ENCODE assay signal across 8 cellular contexts in genomic region chr1:52055854-52056109, GRCh38. TPM values are rescaled to one million over a fixed set of nuclear protein-coding genes. Genes with fewer than 3 reads are reported as not detected.
DNase-seq lines count a peak whose midpoint lies in the region; ATAC-seq, FAIRE-seq and TF ChIP-seq lines count a peak whose summit lies in the region.

No MANE protein-coding gene starts in this region.

- no peaks in the 10 kb centered on the region for H3K27me3 Mint-ChIP-seq in activated naive CD4-positive, alpha-beta T cell treated with anti-CD3 and anti-CD28 coated beads for 36 hours (ENCODE audit: low read depth)
- H3K27me3 Mint-ChIP-seq in type B pancreatic cell = no peaks in the 10 kb centered on the region

- H3K4me2 ChIP-seq in GM12878 (ENCODE audit: control insufficient read depth, insufficient read depth) = peak overlapping the region; percentile 78

- H3K36me3 Mint-ChIP-seq in activated naive CD4-positive, alpha-beta T cell treated with anti-CD3 and anti-CD28 coated beads for 36 hours (ENCODE audit: low read depth) = peaks cover 23% of the 10 kb centered on the region
- peaks cover 21% of the 10 kb centered on the region for H3K36me3 Mint-ChIP-seq in type B pancreatic cell

- CTCF ChIA-PET in activated naive CD4-positive, alpha-beta T cell treated with anti-CD3 and anti-CD28 coated beads for 36 hours (lab: Charles Lee) = interaction anchor here (1.0 kb wide), 1 partner anchor 630 kb away, joined by 3 read pairs; no protein-coding TSS in a partner anchor
- CTCF ChIA-PET in GM12878 (lab: Yijun Ruan, JAX) = interaction anchor here (0.7 to 3.0 kb wide), 2 partner anchors 18 to 23 kb away, joined by 3 to 10 read pairs; partner anchors contain the start of gene KTI12

- WGBS in GM12878 (ENCODE audit: insufficient coverage, insufficient replicate concordance, low lambda C conversion rate, missing lambda C conversion rate) = 1% methylated on average over 6 of the region's 6 CpGs
- 0 to 1% methylated on average over 6 of the region's 6 CpGs for WGBS in lung, 2 donors

- DNase-seq in activated naive CD4-positive, alpha-beta T cell treated with anti-CD3 and anti-CD28 coated beads for 36 hours = no peak
- DNase-seq in activated naive CD4-positive, alpha-beta T cell (lab: John Stamatoyannopoulos, UW) = no peak
- DNase-seq in GM12878 (ENCODE audit: low read depth, low spot score) = no peak
- no peak for DNase-seq in lung (ENCODE audit: low spot score)
- DNase-seq in type B pancreatic cell (ENCODE audit: extremely low spot score, unreplicated experiment) = no peak
- no peak for DNase-seq in hypothalamus (lab: John Stamatoyannopoulos, UW)
- no peak for DNase-seq in stimulated activated CD4-positive, alpha-beta T cell treated with anti-CD3 and anti-CD28 coated beads, Interleukin-2, amount 100 ng/mL, for 48 hours

- TF ChIP-seq RAD21 in GM12878 (IDR thresholded peaks at IDR 0.05; ENCODE audit: insufficient read depth, low read depth, low read length) = no peak

- FAIRE-seq in GM12878 (lab: Jason Lieb, UNC) = no peak

- peak overlapping the region; percentile 85 for H3K4me3 ChIP-seq in GM12878
- H3K4me3 ChIP-seq in lung = peak overlapping the region; percentile 99

- TF ChIP-seq EP300 in GM12878 (IDR thresholded peaks at IDR 0.05; ENCODE audit: borderline replicate concordance in 1 of 2, control insufficient read depth in 1 of 2, low read depth in 2 of 2, low read length in 2 of 2) = no peak

- peaks cover 0 to 3% of the 10 kb centered on the region in 2 experiments; a peak in 1 of 4 replicates for H3K36me3 ChIP-seq in GM12878 (ENCODE audit: control insufficient read depth in 2 of 2, insufficient read depth in 2 of 2, low read length in 1 of 2)
- peaks cover 3 to 4% of the 10 kb centered on the region in 2 donors for H3K36me3 ChIP-seq in lung (ENCODE audit: control insufficient read depth in 2 of 2, insufficient read depth in 2 of 2, low read length in 2 of 2)

- ATAC-seq in GM12878 (no peak), lung (ENCODE audit: insufficient read depth, low FRiP score) (no peak), HG03095 (IDR thresholded peaks at IDR 0.05; ENCODE audit: unreplicated experiment) (no peak)

- no peaks in the 10 kb centered on the region for H4K20me1 ChIP-seq in GM12878 (ENCODE audit: control insufficient read depth, insufficient read depth)

- RAD21 ChIA-PET in GM12878 (lab: Charles Lee; ENCODE audit: unreplicated experiment) = no interaction called here

- TF ChIP-seq POLR2A in GM12878 (IDR thresholded peaks at IDR 0.05; ENCODE audit: low read depth, low read length) = no peak

- H3K4me1 ChIP-seq in GM12878 (ENCODE audit: control insufficient read depth, insufficient read depth, low read length) = peaks cover 4% of the 10 kb centered on the region; the same call in 1 of the 2 replicates
- peaks cover 3 to 18% of the 10 kb centered on the region in 2 donors for H3K4me1 ChIP-seq in lung (ENCODE audit: control insufficient read depth in 2 of 2, insufficient read depth in 2 of 2, low read length in 2 of 2)

- TF ChIP-seq CTCF in GM12878 (IDR thresholded peaks at IDR 0.05 in 2 of 3, conservative IDR thresholded peaks at IDR 0.05 in 1 of 3; ENCODE audit: control insufficient read depth in 2 of 3, extremely low read depth in 1 of 3, insufficient read depth in 1 of 3, low read depth in 3 of 3, low read length in 3 of 3) = no peak
- TF ChIP-seq CTCF in lung (IDR thresholded peaks at IDR 0.05; ENCODE audit: control extremely low read depth, extremely low read depth) = no peak
- no peak for TF ChIP-seq CTCF in type B pancreatic cell (conservative IDR thresholded peaks at IDR 0.05)

- in situ Hi-C loops in GM12878 (cut with MboI) = no loop called here

- H3K9ac ChIP-seq in GM12878 (ENCODE audit: control insufficient read depth, insufficient read depth, low read length) = peak overlapping the region; percentile 89

- H3K9me3 ChIP-seq in GM12878 (replicated peaks; ENCODE audit: control insufficient read depth, insufficient read depth, low read length) (no peaks in the 10 kb centered on the region), lung (ENCODE audit: control insufficient read depth in 2 of 2, insufficient read depth in 1 of 2, low read length in 1 of 2) (no peaks in the 10 kb centered on the region)

- H3K27me3 ChIP-seq in GM12878 (replicated peaks in 1 of 2; ENCODE audit: control insufficient read depth in 2 of 2, insufficient read depth in 2 of 2, low read length in 1 of 2) (no peaks in the 10 kb centered on the region), lung (ENCODE audit: control insufficient read depth, insufficient read depth) (no peaks in the 10 kb centered on the region)

- POLR2A ChIA-PET in GM12878 (lab: Charles Lee) = interaction anchor here (0.5 to 4.0 kb wide), 9 partner anchors 9 to 788 kb away, joined by 3 to 37 read pairs (median 4); partner anchors contain the start of genes KTI12, ORC1, PRPF38A and ZYG11B

- H3K79me2 ChIP-seq in GM12878 (ENCODE audit: control insufficient read depth, insufficient read depth, low read length) = peaks cover 67% of the 10 kb centered on the region

- H3K9me3 Mint-ChIP-seq in activated naive CD4-positive, alpha-beta T cell treated with anti-CD3 and anti-CD28 coated beads for 36 hours = no peaks in the 10 kb centered on the region
- H3K9me3 Mint-ChIP-seq in type B pancreatic cell = no peaks in the 10 kb centered on the region

- H3K4me1 Mint-ChIP-seq in activated naive CD4-positive, alpha-beta T cell treated with anti-CD3 and anti-CD28 coated beads for 36 hours (ENCODE audit: low read depth) = peaks cover 43% of the 10 kb centered on the region
- H3K4me1 Mint-ChIP-seq in type B pancreatic cell (ENCODE audit: unreplicated experiment) = peaks cover 32% of the 10 kb centered on the region

- peak overlapping the region; percentile 94 for H3K4me3 Mint-ChIP-seq in activated naive CD4-positive, alpha-beta T cell treated with anti-CD3 and anti-CD28 coated beads for 36 hours
- H3K4me3 Mint-ChIP-seq in type B pancreatic cell = peak overlapping the region; percentile 99

- peak overlapping the region; percentile 95 for H2AFZ ChIP-seq in GM12878 (ENCODE audit: control insufficient read depth, low read depth, low read length)

- peak overlapping the region; percentile 92 for H3K27ac ChIP-seq in GM12878 (ENCODE audit: control insufficient read depth, insufficient read depth)
- peak overlapping the region; percentile 86 to 99 for H3K27ac ChIP-seq in lung (ENCODE audit: low read depth in 1 of 2, low read length in 1 of 2)

- peak overlapping the region; percentile 98 for H3K27ac Mint-ChIP-seq in activated naive CD4-positive, alpha-beta T cell treated with anti-CD3 and anti-CD28 coated beads for 36 hours
- H3K27ac Mint-ChIP-seq in type B pancreatic cell = peak overlapping the region; percentile 96

- BruUV-seq in GM12878 (replicated peaks; lab: Mats Ljungman, UMichigan) = no TSS peak

- SMC1A ChIA-PET in GM12878 (lab: Charles Lee; ENCODE audit: uncharacterized antibody, unreplicated experiment) = interaction anchor here (0.7 to 4.0 kb wide), 6 partner anchors 10 to 180 kb away, joined by 3 to 11 read pairs (median 4); no protein-coding TSS in a partner anchor

- intact Hi-C loops in activated naive CD4-positive, alpha-beta T cell treated with anti-CD3 and anti-CD28 coated beads for 36 hours (cut with micrococcal nuclease) = loop anchor here (1.0 to 10.0 kb wide), 14 partner anchors 22 to 959 kb away; partner anchors contain the start of genes CC2D1B, KTI12, NRDC and ORC1
- intact Hi-C loops in GM12878 (cut with micrococcal nuclease; ENCODE audit: unreplicated experiment) = loop anchor here (1.0 kb wide), 1 partner anchor 22 kb away; the partner anchor contains the start of gene KTI12

RNA-seq across cellular contexts. Expression of gene BTF3L4, which starts 0.3 kb away (rescaled TPM):
- 10 to 100 TPM; 38.4 to 38.7 TPM for total RNA-seq in activated naive CD4-positive, alpha-beta T cell treated with anti-CD3 and anti-CD28 coated beads for 36 hours
- total RNA-seq in GM12878 (2013; cell fraction: nucleolus; rRNA removed) = 103 TPM in 2 replicates
- 25.0 and 37.9 TPM in 2 replicates for total RNA-seq in GM12878 (2014; rRNA removed)
- 55.3 and 58.2 TPM in 2 replicates for total RNA-seq in GM12878 (2014; rRNA removed; fragmentation: Illumina TruSeq; extraction: Trizol)
- 36.3 and 36.6 TPM in 2 replicates for total RNA-seq in GM12878 (2021)
- polyA plus RNA-seq in GM12878 (2011; ENCODE audit: low read depth) = 36.8 TPM
- polyA plus RNA-seq in GM12878 (2011; rRNA removed) = 73.6 and 119 TPM in 2 replicates
- polyA plus RNA-seq in GM12878 (2011; cell fraction: cytosol; rRNA removed) = 21.0 and 28.0 TPM in 2 replicates
- 20.1 and 22.8 TPM in 2 replicates for polyA plus RNA-seq in GM12878 (2011; cell fraction: nucleus; rRNA removed)
- polyA plus RNA-seq in GM12878 (2012) = 35.9 and 38.4 TPM in 2 replicates
- polyA plus RNA-seq in GM12878 (2014; fragmentation: Illumina TruSeq; extraction: Trizol) = 76.3 and 91.5 TPM in 2 replicates
- 10 to 100 TPM; 61.1 to 72.7 TPM for polyA plus RNA-seq in GM12878 (2014; fragmentation: Nextera tagmentation; extraction: Ambion mirVana)
- polyA plus RNA-seq in GM12878 (2014; rRNA removed) = 39.9 and 48.8 TPM in 2 replicates
- polyA plus RNA-seq in GM12878 (2016; fragmentation: Nextera tagmentation; extraction: Ambion mirVana) = 10 to 100 TPM; 72.4 to 76.9 TPM
- polyA minus RNA-seq in GM12878 (2011; rRNA and poly(A)+ RNA removed) = 29.7 and 35.6 TPM in 2 replicates
- 16.8 and 21.6 TPM in 2 replicates for polyA minus RNA-seq in GM12878 (2011; cell fraction: cytosol; rRNA and poly(A)+ RNA removed)
- 13.4 and 22.8 TPM in 2 replicates for polyA minus RNA-seq in GM12878 (2011; cell fraction: nucleus; rRNA and poly(A)+ RNA removed)
- total RNA-seq in lung = 10 to 100 TPM; 40.1 to 40.7 TPM
- 10 to 100 TPM; 41.5 to 47.7 TPM for polyA plus RNA-seq in lung
- total RNA-seq in type B pancreatic cell (ENCODE audit: low replicate concordance) = 73.4 and 75.4 TPM in 2 replicates

RNA-seq across cellular contexts. Expression of gene TXNDC12, which starts 0.8 kb away (rescaled TPM):
- 10 to 100 TPM; 32.4 to 44.0 TPM for total RNA-seq in activated naive CD4-positive, alpha-beta T cell treated with anti-CD3 and anti-CD28 coated beads for 36 hours
- total RNA-seq in GM12878 (2013; cell fraction: nucleolus; rRNA removed) = 35.1 and 38.2 TPM in 2 replicates
- total RNA-seq in GM12878 (2014; rRNA removed) (18.2 and 20.3 TPM in 2 replicates), GM12878 (2014; rRNA removed; fragmentation: Illumina TruSeq; extraction: Trizol) (12.5 and 14.6 TPM in 2 replicates), GM12878 (2021) (27.4 and 29.8 TPM in 2 replicates), lung (10 to 100 TPM; 15.8 to 51.9 TPM), type B pancreatic cell (ENCODE audit: low replicate concordance) (48.3 and 61.3 TPM in 2 replicates)
- 9.1 TPM for polyA plus RNA-seq in GM12878 (2011; ENCODE audit: low read depth)
- polyA plus RNA-seq in GM12878 (2011; rRNA removed) (29.9 and 35.5 TPM in 2 replicates), GM12878 (2014; fragmentation: Illumina TruSeq; extraction: Trizol) (13.2 and 14.2 TPM in 2 replicates), GM12878 (2014; fragmentation: Nextera tagmentation; extraction: Ambion mirVana) (10 to 100 TPM in 1 of 2 experiments, 1 to 10 TPM in 1; 6.7 to 16.6 TPM), GM12878 (2014; rRNA removed) (15.6 and 17.2 TPM in 2 replicates), GM12878 (2016; fragmentation: Nextera tagmentation; extraction: Ambion mirVana) (10 to 100 TPM; 40.3 to 41.7 TPM), lung (10 to 100 TPM; 16.0 to 43.7 TPM)
- 21.4 and 21.9 TPM in 2 replicates for polyA plus RNA-seq in GM12878 (2011; cell fraction: cytosol; rRNA removed)
- 15.3 and 19.4 TPM in 2 replicates for polyA plus RNA-seq in GM12878 (2011; cell fraction: nucleus; rRNA removed)
- polyA plus RNA-seq in GM12878 (2012) = 20.9 and 23.0 TPM in 2 replicates
- 10.2 and 17.3 TPM in 2 replicates for polyA minus RNA-seq in GM12878 (2011; rRNA and poly(A)+ RNA removed)
- polyA minus RNA-seq in GM12878 (2011; cell fraction: cytosol; rRNA and poly(A)+ RNA removed) = 20.3 and 30.9 TPM in 2 replicates
- 9.9 and 12.4 TPM in 2 replicates for polyA minus RNA-seq in GM12878 (2011; cell fraction: nucleus; rRNA and poly(A)+ RNA removed)

RNA-seq across cellular contexts. Expression of gene KTI12, which starts 22.2 kb away (rescaled TPM):
- total RNA-seq in activated naive CD4-positive, alpha-beta T cell treated with anti-CD3 and anti-CD28 coated beads for 36 hours = 1 to 10 TPM; 7.3 to 7.6 TPM
- total RNA-seq in GM12878 (2013; cell fraction: nucleolus; rRNA removed) = 27.6 and 29.1 TPM in 2 replicates
- total RNA-seq in GM12878 (2014; rRNA removed) (14.8 and 17.2 TPM in 2 replicates), GM12878 (2014; rRNA removed; fragmentation: Illumina TruSeq; extraction: Trizol) (7.3 and 7.8 TPM in 2 replicates), GM12878 (2021) (18.5 and 20.4 TPM in 2 replicates), lung (1 to 10 TPM; 4.8 to 8.5 TPM), type B pancreatic cell (ENCODE audit: low replicate concordance) (9.6 and 9.9 TPM in 2 replicates)
- 11.9 TPM for polyA plus RNA-seq in GM12878 (2011; ENCODE audit: low read depth)
- polyA plus RNA-seq in GM12878 (2011; rRNA removed) (15.4 and 18.0 TPM in 2 replicates), GM12878 (2014; fragmentation: Illumina TruSeq; extraction: Trizol) (6.3 and 9.3 TPM in 2 replicates), GM12878 (2014; fragmentation: Nextera tagmentation; extraction: Ambion mirVana) (1 to 10 TPM; 2.7 to 6.7 TPM), GM12878 (2014; rRNA removed) (22.1 and 22.9 TPM in 2 replicates), GM12878 (2016; fragmentation: Nextera tagmentation; extraction: Ambion mirVana) (10 to 100 TPM; 25.7 to 32.4 TPM), lung (10 to 100 TPM in 1 of 2 donors, 1 to 10 TPM in 1; 6.5 to 11.3 TPM)
- 23.1 and 25.9 TPM in 2 replicates for polyA plus RNA-seq in GM12878 (2011; cell fraction: cytosol; rRNA removed)
- 17.7 and 24.2 TPM in 2 replicates for polyA plus RNA-seq in GM12878 (2011; cell fraction: nucleus; rRNA removed)
- polyA plus RNA-seq in GM12878 (2012) = 17.6 and 18.6 TPM in 2 replicates
- 14.3 and 17.0 TPM in 2 replicates for polyA minus RNA-seq in GM12878 (2011; rRNA and poly(A)+ RNA removed)
- polyA minus RNA-seq in GM12878 (2011; cell fraction: cytosol; rRNA and poly(A)+ RNA removed) = 7.1 and 9.0 TPM in 2 replicates
- polyA minus RNA-seq in GM12878 (2011; cell fraction: nucleus; rRNA and poly(A)+ RNA removed) = 13.8 and 26.7 TPM in 2 replicates
